In the genomic region with DNA sequence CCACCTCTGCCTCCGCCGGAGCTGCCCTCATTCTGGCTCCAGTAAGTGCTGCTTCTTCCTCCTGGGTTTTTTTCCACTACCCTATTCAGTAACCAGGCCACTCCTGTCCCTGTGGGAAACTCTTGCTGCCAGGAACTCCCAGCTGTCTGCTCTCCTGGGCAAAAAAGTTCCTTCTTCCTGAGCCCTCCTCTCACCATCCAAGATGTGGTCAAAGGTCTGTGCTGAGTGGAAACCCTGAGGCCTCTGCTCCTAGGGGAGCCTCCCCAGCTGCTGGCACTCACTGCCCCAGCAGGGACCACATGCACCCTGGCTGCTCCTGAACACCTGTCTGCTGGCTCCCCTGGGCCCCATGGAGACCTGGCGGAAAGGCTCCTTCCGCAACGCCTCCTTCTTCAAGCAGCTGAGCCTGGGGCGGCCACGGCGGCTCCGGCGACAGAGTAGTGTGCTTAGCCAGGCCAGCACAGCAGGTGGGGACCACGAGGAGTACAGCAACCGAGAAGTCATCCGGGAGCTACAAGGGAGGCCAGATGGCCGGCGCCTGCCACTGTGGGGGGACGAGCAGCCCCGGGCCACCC, we compare ENCODE assay signal across 2 cellular contexts.
TF ChIP-seq lines count a peak whose summit lies in the region.

No MANE protein-coding gene starts in this region.

TF ChIP-seq in liver, 16 proteins besides CTCF, POLR2A, EP300 and RAD21:
- TF ChIP-seq HNF4A (conservative IDR thresholded peaks at IDR 0.05) (no peak), MAX (IDR thresholded peaks at IDR 0.05) (no peak), RXRA (IDR thresholded peaks at IDR 0.05) (no peak), NR2F2 (IDR thresholded peaks at IDR 0.05) (no peak), ZBTB33 (IDR thresholded peaks at IDR 0.05) (no peak), FOXA2 (IDR thresholded peaks at IDR 0.05) (no peak), FOXA1 (IDR thresholded peaks at IDR 0.05) (no peak), EGR1 (IDR thresholded peaks at IDR 0.05; ENCODE audit: low read depth in 2 of 2) (no peak)

TF ChIP-seq in HepG2, 621 proteins besides CTCF, POLR2A, EP300 and RAD21:
- TF ChIP-seq TRIM24 (CRISPR knock-in tag; IDR thresholded peaks at IDR 0.05) (no peak), ATF1 (CRISPR knock-in tag; IDR thresholded peaks at IDR 0.05) (no peak), KDM5B (CRISPR knock-in tag; IDR thresholded peaks at IDR 0.05; ENCODE audit: borderline replicate concordance) (no peak)
